ENCODE assay signal across 33 cellular contexts in the genomic region with DNA sequence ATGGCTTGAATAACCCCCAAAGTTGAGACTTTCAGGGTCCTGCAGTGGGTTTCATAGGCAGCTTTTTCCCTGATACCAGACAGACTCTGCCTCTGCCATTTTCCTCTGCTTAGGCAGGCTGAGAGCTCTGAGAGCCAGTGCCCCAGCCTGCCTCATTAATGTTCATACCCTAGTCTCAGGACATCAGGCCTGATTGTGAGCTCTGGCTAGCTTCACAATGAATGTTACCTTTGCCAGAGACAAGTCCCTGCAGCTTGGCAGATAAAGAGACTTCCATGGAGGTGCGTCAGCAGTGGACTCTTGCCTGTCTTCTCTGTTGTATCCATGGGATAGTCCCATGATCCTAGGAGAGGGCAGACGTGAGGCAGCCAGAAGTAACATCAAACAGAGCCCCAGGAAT.
DNase-seq lines count a peak whose midpoint lies in the region; ATAC-seq and TF ChIP-seq lines count a peak whose summit lies in the region.
"Had no signal": no experiment of that assay in that cellular context is flagged by ENCODE, and none has a peak within 500 bp of the region (broad histone marks: within the 10 kb centered on the region; RNA-seq: fewer than 3 reads in every experiment).

No MANE protein-coding gene starts in this region.

- intact Hi-C loops in Right ventricle myocardium inferior (cut with DNase I) (no loop called here), cardiac septum (cut with DNase I) (no loop called here), Right ventricle myocardium superior (cut with DNase I) (no loop called here), left ventricle myocardium inferior (cut with micrococcal nuclease) (no loop called here), right cardiac atrium (cut with DNase I) (no loop called here), left ventricle myocardium superior (cut with micrococcal nuclease) (no loop called here), left cardiac atrium (cut with DNase I) (no loop called here)

- H3K36me3 ChIP-seq in right atrium auricular region = no peaks in the 10 kb centered on the region
- H3K36me3 ChIP-seq in left ventricle myocardium inferior = no peaks in the 10 kb centered on the region
- H3K36me3 ChIP-seq: BE2C; BLaER1; BLaER1 treated with 17β-estradiol and CSF1 and Interleukin-3, amounts not matched to agents 10 nM and 100 nM had no signal

- H3K4me3 ChIP-seq in right atrium auricular region = no peak overlapping the region
- no peak overlapping the region for H3K4me3 ChIP-seq in left ventricle myocardium inferior
- H3K4me3 ChIP-seq in right cardiac atrium (ENCODE audit: low read length) = no peak overlapping the region
- H3K4me3 ChIP-seq: A549; BLaER1; BLaER1 treated with 17β-estradiol and CSF1 and Interleukin-3, amounts not matched to agents 10 nM and 100 nM had no signal

- TF ChIP-seq CTCF in right atrium auricular region (IDR thresholded peaks at IDR 0.05) (no peak), left ventricle myocardium inferior (IDR thresholded peaks at IDR 0.05; ENCODE audit: borderline replicate concordance) (no peak)

- H3K4me1 ChIP-seq in right atrium auricular region (no peaks in the 10 kb centered on the region), left ventricle myocardium inferior (no peaks in the 10 kb centered on the region), right cardiac atrium (ENCODE audit: control insufficient read depth, insufficient read depth, low read length) (no peaks in the 10 kb centered on the region)
- H3K4me1 ChIP-seq: A549; BE2C; BLaER1; BLaER1 treated with 17β-estradiol and CSF1 and Interleukin-3, amounts not matched to agents 10 nM and 100 nM; Caco-2 had no signal

- DNase-seq in Right ventricle myocardium inferior (ENCODE audit: missing footprints) (no peak), cardiac septum (ENCODE audit: low spot score) (no peak), Right ventricle myocardium superior (no peak), right atrium auricular region (ENCODE audit: low spot score) (no peak), left ventricle myocardium inferior (peak; percentile 13), right cardiac atrium (no peak), left ventricle myocardium superior (peak; percentile 29), left cardiac atrium (no peak)
- DNase-seq: 8988T; ACHN; AML-193; BE2C; C1 segment of cervical spinal cord; Caco-2; Calu3; CD4-positive, alpha-beta memory T cell; CD4-positive, alpha-beta T cell; CD4-positive, CD25-positive, alpha-beta regulatory T cell; CD8-positive, alpha-beta memory T cell; CD8-positive, alpha-beta T cell; COR-L47; DMS 273 treated with DMSO at 0.1 percent for 48 hours; DMS153; DMS53; DMS79; DMS79 treated with DMSO at 0.1 percent for 48 hours; DND-41; EL had no signal

- ATAC-seq in Right ventricle myocardium inferior (peak; percentile 75), Right ventricle myocardium superior (ENCODE audit: poor library complexity) (peak; percentile 70), right cardiac atrium (no peak), left ventricle myocardium superior (peak; percentile 84), left cardiac atrium (no peak)
- ATAC-seq: A549; CD8-positive, alpha-beta T cell had no signal

- H3K9me3 ChIP-seq in right atrium auricular region = no peaks in the 10 kb centered on the region
- no peaks in the 10 kb centered on the region for H3K9me3 ChIP-seq in left ventricle myocardium inferior (replicated peaks)
- no peaks in the 10 kb centered on the region for H3K9me3 ChIP-seq in right cardiac atrium (ENCODE audit: control insufficient read depth, low read length)
- H3K9me3 ChIP-seq: A549; BE2C; BLaER1; BLaER1 treated with 17β-estradiol and CSF1 and Interleukin-3, amounts not matched to agents 10 nM and 100 nM; Caco-2 had no signal

- no peak overlapping the region for H3K27ac ChIP-seq in right atrium auricular region
- peak overlapping the region; percentile 16 for H3K27ac ChIP-seq in left ventricle myocardium inferior (replicated peaks)
- no peak overlapping the region for H3K27ac ChIP-seq in right cardiac atrium (ENCODE audit: low read length)
- H3K27ac ChIP-seq: 22Rv1; A549; BLaER1; BLaER1 treated with 17β-estradiol and CSF1 and Interleukin-3, amounts not matched to agents 10 nM and 100 nM; C4-2B had no signal

- 36% methylated on average over 2 of the region's 2 CpGs for WGBS in right cardiac atrium

- H3K27me3 ChIP-seq in right atrium auricular region (no peaks in the 10 kb centered on the region), left ventricle myocardium inferior (ENCODE audit: low read depth) (no peaks in the 10 kb centered on the region), right cardiac atrium (ENCODE audit: control insufficient read depth, insufficient read depth) (no peaks in the 10 kb centered on the region)
- H3K27me3 ChIP-seq: BE2C; BLaER1; BLaER1 treated with 17β-estradiol and CSF1 and Interleukin-3, amounts not matched to agents 10 nM and 100 nM had no signal

Comparison
In these comparisons a context has a peak if more than half of its experiments do, and no peak if none do; other contexts are left out.
1. ATAC-seq: peak in Right ventricle myocardium inferior (single experiment), Right ventricle myocardium superior (single experiment) and left ventricle myocardium superior (single experiment); none in right cardiac atrium (0 of 2) and left cardiac atrium (0 of 2).
2. DNase-seq: peak in left ventricle myocardium inferior (single experiment) and left ventricle myocardium superior (single experiment); none in Right ventricle myocardium inferior (single experiment), cardiac septum (single experiment), Right ventricle myocardium superior (single experiment), right atrium auricular region (single experiment), right cardiac atrium (0 of 3) and left cardiac atrium (single experiment).